In the genomic region with DNA sequence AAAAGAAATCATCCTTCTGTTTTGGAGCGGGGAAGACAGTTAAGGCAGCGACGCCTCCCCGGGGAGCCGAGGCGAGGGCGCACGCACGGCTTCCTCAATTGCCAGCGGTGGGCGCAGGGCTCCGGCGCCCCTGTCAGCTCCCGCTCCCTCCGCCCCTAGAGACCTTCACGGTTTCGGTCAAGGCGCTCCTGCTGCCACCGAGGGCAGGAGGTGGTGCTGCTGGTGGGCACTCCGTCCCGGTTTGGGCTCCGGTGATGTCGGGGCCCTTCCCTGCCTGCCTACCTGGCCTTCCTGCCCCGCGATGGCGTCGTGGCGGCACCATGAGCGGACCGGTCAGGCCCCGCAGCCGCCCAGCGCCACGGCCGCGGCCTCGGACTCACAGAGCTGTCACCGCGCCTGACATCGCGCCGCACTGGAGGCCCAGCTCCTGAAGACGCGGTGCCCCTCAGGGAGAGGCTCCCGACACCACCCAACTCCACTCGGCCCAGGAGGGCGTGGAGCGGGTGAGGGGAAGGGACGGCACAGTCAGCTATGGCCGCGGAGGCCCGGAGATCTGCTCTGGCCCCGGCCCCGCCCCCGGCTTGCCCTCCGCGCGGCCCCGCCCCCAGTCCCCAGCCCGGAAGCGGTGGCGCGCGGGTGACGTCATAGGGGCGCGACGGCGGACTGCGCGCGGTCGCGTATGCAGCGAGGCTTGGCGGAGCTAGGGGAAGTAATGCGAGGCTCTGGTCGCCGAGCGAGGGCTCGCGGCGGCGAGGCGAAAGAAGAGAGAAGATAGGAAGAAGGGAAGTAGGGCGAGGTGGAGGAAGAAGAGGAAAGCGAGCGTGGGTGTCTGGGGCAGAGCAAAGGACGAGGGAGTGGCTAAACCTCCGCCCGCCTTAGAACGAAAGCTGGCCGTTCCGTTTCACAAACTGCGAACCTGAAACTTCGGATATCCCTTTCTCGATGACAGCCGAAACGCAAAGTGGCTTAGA, we compare ENCODE assay signal across 1 cellular context.
A peak's percentile ranks its signal among the peaks of the same experiment; 100 is the strongest.
TF ChIP-seq lines count a peak whose summit lies in the region.

A gene with protein sequence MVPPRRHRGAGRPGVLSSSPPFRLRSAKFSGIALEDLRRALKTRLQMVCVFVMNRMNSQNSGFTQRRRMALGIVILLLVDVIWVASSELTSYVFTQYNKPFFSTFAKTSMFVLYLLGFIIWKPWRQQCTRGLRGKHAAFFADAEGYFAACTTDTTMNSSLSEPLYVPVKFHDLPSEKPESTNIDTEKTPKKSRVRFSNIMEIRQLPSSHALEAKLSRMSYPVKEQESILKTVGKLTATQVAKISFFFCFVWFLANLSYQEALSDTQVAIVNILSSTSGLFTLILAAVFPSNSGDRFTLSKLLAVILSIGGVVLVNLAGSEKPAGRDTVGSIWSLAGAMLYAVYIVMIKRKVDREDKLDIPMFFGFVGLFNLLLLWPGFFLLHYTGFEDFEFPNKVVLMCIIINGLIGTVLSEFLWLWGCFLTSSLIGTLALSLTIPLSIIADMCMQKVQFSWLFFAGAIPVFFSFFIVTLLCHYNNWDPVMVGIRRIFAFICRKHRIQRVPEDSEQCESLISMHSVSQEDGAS (minus strand): TSS at position 555 of the 971 bp plus-strand sequence. CDS start 233 bp downstream, at position 322.

TF ChIP-seq in K562, 482 proteins besides CTCF, POLR2A, EP300 and RAD21 (continued from another document and continues in another):
- no peak for TF ChIP-seq ZNF217 (CRISPR knock-in tag; IDR thresholded peaks at IDR 0.05)
- no peak for TF ChIP-seq HMGN3 (IDR thresholded peaks at IDR 0.05; ENCODE audit: borderline replicate concordance, extremely low read depth, insufficient read length, low read depth, low read length)
- TF ChIP-seq ZNF347 (CRISPR knock-in tag; IDR thresholded peaks at IDR 0.05; ENCODE audit: low read depth) = no peak
- TF ChIP-seq WHSC1 (IDR thresholded peaks at IDR 0.05; ENCODE audit: low read length) = no peak
- no peak for TF ChIP-seq ZNF408 (CRISPR knock-in tag; IDR thresholded peaks at IDR 0.05; ENCODE audit: low read depth)
- no peak for TF ChIP-seq NUFIP1 (IDR thresholded peaks at IDR 0.05; ENCODE audit: partially characterized antibody)
- TF ChIP-seq RBBP5 (IDR thresholded peaks at IDR 0.05; ENCODE audit: borderline replicate concordance, insufficient read depth, low read length, poor library complexity, severe bottlenecking) = peak; percentile 95
- TF ChIP-seq, protein P1, sequence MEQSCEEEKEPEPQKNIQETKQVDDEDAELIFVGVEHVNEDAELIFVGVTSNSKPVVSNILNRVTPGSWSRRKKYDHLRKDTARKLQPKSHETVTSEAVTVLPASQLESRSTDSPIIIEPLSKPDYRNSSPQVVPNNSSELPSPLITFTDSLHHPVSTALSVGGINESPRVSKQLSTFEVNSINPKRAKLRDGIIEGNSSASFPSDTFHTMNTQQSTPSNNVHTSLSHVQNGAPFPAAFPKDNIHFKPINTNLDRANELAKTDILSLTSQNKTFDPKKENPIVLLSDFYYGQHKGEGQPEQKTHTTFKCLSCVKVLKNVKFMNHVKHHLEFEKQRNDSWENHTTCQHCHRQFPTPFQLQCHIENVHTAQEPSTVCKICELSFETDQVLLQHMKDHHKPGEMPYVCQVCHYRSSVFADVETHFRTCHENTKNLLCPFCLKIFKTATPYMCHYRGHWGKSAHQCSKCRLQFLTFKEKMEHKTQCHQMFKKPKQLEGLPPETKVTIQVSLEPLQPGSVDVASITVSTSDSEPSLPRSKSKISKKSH (CRISPR knock-in tag; IDR thresholded peaks at IDR 0.05) = no peak
- no peak for TF ChIP-seq ZNF696 (CRISPR knock-in tag; conservative IDR thresholded peaks at IDR 0.05)
- TF ChIP-seq ZNF384 (IDR thresholded peaks at IDR 0.05; ENCODE audit: low read depth, low read length) = no peak
- no peak for TF ChIP-seq SNIP1 (IDR thresholded peaks at IDR 0.05; ENCODE audit: low read depth)
- TF ChIP-seq, protein P2, sequence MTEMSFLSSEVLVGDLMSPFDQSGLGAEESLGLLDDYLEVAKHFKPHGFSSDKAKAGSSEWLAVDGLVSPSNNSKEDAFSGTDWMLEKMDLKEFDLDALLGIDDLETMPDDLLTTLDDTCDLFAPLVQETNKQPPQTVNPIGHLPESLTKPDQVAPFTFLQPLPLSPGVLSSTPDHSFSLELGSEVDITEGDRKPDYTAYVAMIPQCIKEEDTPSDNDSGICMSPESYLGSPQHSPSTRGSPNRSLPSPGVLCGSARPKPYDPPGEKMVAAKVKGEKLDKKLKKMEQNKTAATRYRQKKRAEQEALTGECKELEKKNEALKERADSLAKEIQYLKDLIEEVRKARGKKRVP (CRISPR knock-in tag; IDR thresholded peaks at IDR 0.05) = no peak
- TF ChIP-seq, protein P3, sequence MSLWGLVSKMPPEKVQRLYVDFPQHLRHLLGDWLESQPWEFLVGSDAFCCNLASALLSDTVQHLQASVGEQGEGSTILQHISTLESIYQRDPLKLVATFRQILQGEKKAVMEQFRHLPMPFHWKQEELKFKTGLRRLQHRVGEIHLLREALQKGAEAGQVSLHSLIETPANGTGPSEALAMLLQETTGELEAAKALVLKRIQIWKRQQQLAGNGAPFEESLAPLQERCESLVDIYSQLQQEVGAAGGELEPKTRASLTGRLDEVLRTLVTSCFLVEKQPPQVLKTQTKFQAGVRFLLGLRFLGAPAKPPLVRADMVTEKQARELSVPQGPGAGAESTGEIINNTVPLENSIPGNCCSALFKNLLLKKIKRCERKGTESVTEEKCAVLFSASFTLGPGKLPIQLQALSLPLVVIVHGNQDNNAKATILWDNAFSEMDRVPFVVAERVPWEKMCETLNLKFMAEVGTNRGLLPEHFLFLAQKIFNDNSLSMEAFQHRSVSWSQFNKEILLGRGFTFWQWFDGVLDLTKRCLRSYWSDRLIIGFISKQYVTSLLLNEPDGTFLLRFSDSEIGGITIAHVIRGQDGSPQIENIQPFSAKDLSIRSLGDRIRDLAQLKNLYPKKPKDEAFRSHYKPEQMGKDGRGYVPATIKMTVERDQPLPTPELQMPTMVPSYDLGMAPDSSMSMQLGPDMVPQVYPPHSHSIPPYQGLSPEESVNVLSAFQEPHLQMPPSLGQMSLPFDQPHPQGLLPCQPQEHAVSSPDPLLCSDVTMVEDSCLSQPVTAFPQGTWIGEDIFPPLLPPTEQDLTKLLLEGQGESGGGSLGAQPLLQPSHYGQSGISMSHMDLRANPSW (CRISPR knock-in tag; IDR thresholded peaks at IDR 0.05) = no peak
- no peak for TF ChIP-seq TAF15 (IDR thresholded peaks at IDR 0.05; ENCODE audit: low read depth, low read length)
- TF ChIP-seq SRSF9 (IDR thresholded peaks at IDR 0.05; ENCODE audit: borderline replicate concordance, low read depth, low read length) = no peak
- peak; percentile 91 for TF ChIP-seq ELF4 (CRISPR knock-in tag; IDR thresholded peaks at IDR 0.05)
- TF ChIP-seq DACH1 (IDR thresholded peaks at IDR 0.05; ENCODE audit: partially characterized antibody) = no peak
- TF ChIP-seq KLF16 (IDR thresholded peaks at IDR 0.05) = no peak
- TF ChIP-seq BACH1 (tag; IDR thresholded peaks at IDR 0.05) = no peak
- no peak for TF ChIP-seq ARID2 (IDR thresholded peaks at IDR 0.05)
- TF ChIP-seq ZNF41 (CRISPR knock-in tag; conservative IDR thresholded peaks at IDR 0.05) = no peak
- TF ChIP-seq, protein P4, sequence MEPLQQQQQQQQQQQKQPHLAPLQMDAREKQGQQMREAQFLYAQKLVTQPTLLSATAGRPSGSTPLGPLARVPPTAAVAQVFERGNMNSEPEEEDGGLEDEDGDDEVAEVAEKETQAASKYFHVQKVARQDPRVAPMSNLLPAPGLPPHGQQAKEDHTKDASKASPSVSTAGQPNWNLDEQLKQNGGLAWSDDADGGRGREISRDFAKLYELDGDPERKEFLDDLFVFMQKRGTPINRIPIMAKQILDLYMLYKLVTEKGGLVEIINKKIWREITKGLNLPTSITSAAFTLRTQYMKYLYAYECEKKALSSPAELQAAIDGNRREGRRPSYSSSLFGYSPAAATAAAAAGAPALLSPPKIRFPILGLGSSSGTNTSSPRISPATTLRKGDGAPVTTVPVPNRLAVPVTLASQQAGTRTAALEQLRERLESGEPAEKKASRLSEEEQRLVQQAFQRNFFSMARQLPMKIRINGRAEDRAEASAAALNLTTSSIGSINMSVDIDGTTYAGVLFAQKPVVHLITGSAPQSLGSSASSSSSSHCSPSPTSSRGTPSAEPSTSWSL (CRISPR knock-in tag; IDR thresholded peaks at IDR 0.05; ENCODE audit: borderline replicate concordance) = no peak
- TF ChIP-seq, protein P5, sequence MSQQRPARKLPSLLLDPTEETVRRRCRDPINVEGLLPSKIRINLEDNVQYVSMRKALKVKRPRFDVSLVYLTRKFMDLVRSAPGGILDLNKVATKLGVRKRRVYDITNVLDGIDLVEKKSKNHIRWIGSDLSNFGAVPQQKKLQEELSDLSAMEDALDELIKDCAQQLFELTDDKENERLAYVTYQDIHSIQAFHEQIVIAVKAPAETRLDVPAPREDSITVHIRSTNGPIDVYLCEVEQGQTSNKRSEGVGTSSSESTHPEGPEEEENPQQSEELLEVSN (IDR thresholded peaks at IDR 0.05; ENCODE audit: borderline replicate concordance in 1 of 2, extremely low read depth in 1 of 2, insufficient read depth in 1 of 2, insufficient read length in 1 of 2, low read depth in 1 of 2, low read length in 1 of 2, poor library complexity in 1 of 2, severe bottlenecking in 1 of 2) = peak; percentile 62 to 81
- TF ChIP-seq, protein P6, sequence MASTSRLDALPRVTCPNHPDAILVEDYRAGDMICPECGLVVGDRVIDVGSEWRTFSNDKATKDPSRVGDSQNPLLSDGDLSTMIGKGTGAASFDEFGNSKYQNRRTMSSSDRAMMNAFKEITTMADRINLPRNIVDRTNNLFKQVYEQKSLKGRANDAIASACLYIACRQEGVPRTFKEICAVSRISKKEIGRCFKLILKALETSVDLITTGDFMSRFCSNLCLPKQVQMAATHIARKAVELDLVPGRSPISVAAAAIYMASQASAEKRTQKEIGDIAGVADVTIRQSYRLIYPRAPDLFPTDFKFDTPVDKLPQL (IDR thresholded peaks at IDR 0.05; ENCODE audit: extremely low read depth, insufficient read length) = no peak
- no peak for TF ChIP-seq ZNF699 (CRISPR knock-in tag; IDR thresholded peaks at IDR 0.05; ENCODE audit: insufficient replicate concordance)
- TF ChIP-seq, protein P7, sequence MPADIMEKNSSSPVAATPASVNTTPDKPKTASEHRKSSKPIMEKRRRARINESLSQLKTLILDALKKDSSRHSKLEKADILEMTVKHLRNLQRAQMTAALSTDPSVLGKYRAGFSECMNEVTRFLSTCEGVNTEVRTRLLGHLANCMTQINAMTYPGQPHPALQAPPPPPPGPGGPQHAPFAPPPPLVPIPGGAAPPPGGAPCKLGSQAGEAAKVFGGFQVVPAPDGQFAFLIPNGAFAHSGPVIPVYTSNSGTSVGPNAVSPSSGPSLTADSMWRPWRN (IDR thresholded peaks at IDR 0.05; ENCODE audit: low read depth) = no peak
- TF ChIP-seq GATAD2B (IDR thresholded peaks at IDR 0.05; ENCODE audit: borderline replicate concordance) = no peak
- TF ChIP-seq ZZZ3 (IDR thresholded peaks at IDR 0.05) = no peak
- TF ChIP-seq ZBTB17 (CRISPR knock-in tag; IDR thresholded peaks at IDR 0.05) = no peak; the same call in none of the 2 replicates
- peak; percentile 87 for TF ChIP-seq GABPB1 (CRISPR knock-in tag; IDR thresholded peaks at IDR 0.05)
- TF ChIP-seq, protein P8, sequence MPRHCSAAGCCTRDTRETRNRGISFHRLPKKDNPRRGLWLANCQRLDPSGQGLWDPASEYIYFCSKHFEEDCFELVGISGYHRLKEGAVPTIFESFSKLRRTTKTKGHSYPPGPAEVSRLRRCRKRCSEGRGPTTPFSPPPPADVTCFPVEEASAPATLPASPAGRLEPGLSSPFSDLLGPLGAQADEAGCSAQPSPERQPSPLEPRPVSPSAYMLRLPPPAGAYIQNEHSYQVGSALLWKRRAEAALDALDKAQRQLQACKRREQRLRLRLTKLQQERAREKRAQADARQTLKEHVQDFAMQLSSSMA (CRISPR knock-in tag; IDR thresholded peaks at IDR 0.05) = no peak
- TF ChIP-seq SAFB (IDR thresholded peaks at IDR 0.05; ENCODE audit: borderline replicate concordance, low read depth, low read length) = peak; percentile 37; the same call in 1 of the 2 replicates
- TF ChIP-seq HMG20B (CRISPR knock-in tag; IDR thresholded peaks at IDR 0.05) = no peak
- TF ChIP-seq TRIM24 (IDR thresholded peaks at IDR 0.05) = peak; percentile 23 to 28; a peak in 2 of 4 replicates
- no peak for TF ChIP-seq TEAD2 (tag; IDR thresholded peaks at IDR 0.05)
- TF ChIP-seq TEAD4 (IDR thresholded peaks at IDR 0.05; ENCODE audit: low read length) = peak; percentile 15; the same call in 1 of the 2 replicates
- no peak for TF ChIP-seq TEAD4 (CRISPR knock-in tag; IDR thresholded peaks at IDR 0.05; ENCODE audit: borderline replicate concordance)
- peak; percentile 63 for TF ChIP-seq CCNT2 (IDR thresholded peaks at IDR 0.05; ENCODE audit: borderline replicate concordance, extremely low read depth, insufficient read length, low read depth, low read length)
- TF ChIP-seq, protein P9, sequence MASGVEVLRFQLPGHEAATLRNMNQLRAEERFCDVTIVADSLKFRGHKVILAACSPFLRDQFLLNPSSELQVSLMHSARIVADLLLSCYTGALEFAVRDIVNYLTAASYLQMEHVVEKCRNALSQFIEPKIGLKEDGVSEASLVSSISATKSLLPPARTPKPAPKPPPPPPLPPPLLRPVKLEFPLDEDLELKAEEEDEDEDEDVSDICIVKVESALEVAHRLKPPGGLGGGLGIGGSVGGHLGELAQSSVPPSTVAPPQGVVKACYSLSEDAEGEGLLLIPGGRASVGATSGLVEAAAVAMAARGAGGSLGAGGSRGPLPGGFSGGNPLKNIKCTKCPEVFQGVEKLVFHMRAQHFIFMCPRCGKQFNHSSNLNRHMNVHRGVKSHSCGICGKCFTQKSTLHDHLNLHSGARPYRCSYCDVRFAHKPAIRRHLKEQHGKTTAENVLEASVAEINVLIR (CRISPR knock-in tag; IDR thresholded peaks at IDR 0.05) = peak; percentile 96
- no peak for TF ChIP-seq PHB (CRISPR knock-in tag; IDR thresholded peaks at IDR 0.05)
- no peak for TF ChIP-seq ZC3H11A (IDR thresholded peaks at IDR 0.05; ENCODE audit: low read depth, low read length)
- TF ChIP-seq CBFA2T2 (conservative IDR thresholded peaks at IDR 0.05) = no peak
- TF ChIP-seq SREBF1 (IDR thresholded peaks at IDR 0.05; ENCODE audit: borderline replicate concordance, low read depth, low read length) = no peak
- TF ChIP-seq, protein P10, sequence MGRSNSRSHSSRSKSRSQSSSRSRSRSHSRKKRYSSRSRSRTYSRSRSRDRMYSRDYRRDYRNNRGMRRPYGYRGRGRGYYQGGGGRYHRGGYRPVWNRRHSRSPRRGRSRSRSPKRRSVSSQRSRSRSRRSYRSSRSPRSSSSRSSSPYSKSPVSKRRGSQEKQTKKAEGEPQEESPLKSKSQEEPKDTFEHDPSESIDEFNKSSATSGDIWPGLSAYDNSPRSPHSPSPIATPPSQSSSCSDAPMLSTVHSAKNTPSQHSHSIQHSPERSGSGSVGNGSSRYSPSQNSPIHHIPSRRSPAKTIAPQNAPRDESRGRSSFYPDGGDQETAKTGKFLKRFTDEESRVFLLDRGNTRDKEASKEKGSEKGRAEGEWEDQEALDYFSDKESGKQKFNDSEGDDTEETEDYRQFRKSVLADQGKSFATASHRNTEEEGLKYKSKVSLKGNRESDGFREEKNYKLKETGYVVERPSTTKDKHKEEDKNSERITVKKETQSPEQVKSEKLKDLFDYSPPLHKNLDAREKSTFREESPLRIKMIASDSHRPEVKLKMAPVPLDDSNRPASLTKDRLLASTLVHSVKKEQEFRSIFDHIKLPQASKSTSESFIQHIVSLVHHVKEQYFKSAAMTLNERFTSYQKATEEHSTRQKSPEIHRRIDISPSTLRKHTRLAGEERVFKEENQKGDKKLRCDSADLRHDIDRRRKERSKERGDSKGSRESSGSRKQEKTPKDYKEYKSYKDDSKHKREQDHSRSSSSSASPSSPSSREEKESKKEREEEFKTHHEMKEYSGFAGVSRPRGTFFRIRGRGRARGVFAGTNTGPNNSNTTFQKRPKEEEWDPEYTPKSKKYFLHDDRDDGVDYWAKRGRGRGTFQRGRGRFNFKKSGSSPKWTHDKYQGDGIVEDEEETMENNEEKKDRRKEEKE (IDR thresholded peaks at IDR 0.05; ENCODE audit: borderline replicate concordance in 1 of 2, control insufficient read depth in 1 of 2, low read depth in 2 of 2, low read length in 1 of 2) = 0 out of 4 replicates have a peak, but pooled peaks of 1 of the 2 experiments have one; percentile 17
- TF ChIP-seq ZNF253 (CRISPR knock-in tag; conservative IDR thresholded peaks at IDR 0.05) = no peak
